In genomic region chr3:136197159-136197715, GRCh38 we compare ENCODE assay signal across 1 cellular context.
TF ChIP-seq lines count a peak whose summit lies in the region.

No MANE protein-coding gene starts in this region.

TF ChIP-seq in HEK293, 187 proteins besides CTCF, POLR2A, EP300 and RAD21 (continued from another document):
- TF ChIP-seq MZF1 (tag by site-specific recombination; IDR thresholded peaks at IDR 0.05; ENCODE audit: borderline replicate concordance), result no peak
- TF ChIP-seq IKZF3 (tag by site-specific recombination; IDR thresholded peaks at IDR 0.05), result no peak
- TF ChIP-seq WT1 (tag by site-specific recombination; IDR thresholded peaks at IDR 0.05), result no peak
- no peak for TF ChIP-seq ZNF580 (tag by site-specific recombination; IDR thresholded peaks at IDR 0.05)
- TF ChIP-seq ZNF19 (tag by site-specific recombination; IDR thresholded peaks at IDR 0.05; ENCODE audit: low read depth), result no peak
